In genomic region chr6:17908831-17909230, GRCh38 we compare ENCODE assay signal across 1 cellular context.
A peak's percentile ranks its signal among the peaks of the same experiment; 100 is the strongest.
TF ChIP-seq lines count a peak whose summit lies in the region.

No MANE protein-coding gene starts in this region.

TF ChIP-seq in IMR-90, 13 proteins besides CTCF, POLR2A, EP300 and RAD21:
- TF ChIP-seq CEBPB (IDR thresholded peaks at IDR 0.05; ENCODE audit: low read depth, low read length): peak; percentile 71
- TF ChIP-seq MXI1 (IDR thresholded peaks at IDR 0.05; ENCODE audit: borderline replicate concordance, low read depth, low read length): no peak
